In the genomic region with DNA sequence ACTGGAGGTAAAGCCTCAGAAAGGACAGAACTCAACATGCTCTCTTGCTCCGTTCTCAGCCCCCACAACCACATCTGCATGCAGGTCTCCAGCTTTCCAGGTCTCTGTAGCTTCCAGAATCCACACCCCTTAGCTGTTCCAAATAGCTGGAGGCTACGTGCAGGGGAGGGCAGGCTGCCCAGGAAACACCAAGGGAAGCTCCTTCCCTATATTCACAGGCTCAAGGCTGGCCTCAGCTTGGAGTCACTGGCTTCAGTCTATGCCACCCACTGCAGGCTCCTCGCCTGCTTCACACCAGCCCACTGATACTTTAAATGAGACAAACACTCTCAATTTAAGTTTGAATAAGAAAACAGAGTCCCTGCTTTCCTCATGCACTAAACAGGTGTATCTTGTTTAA, we compare ENCODE assay signal across 1 cellular context.
TF ChIP-seq lines count a peak whose summit lies in the region.

No MANE protein-coding gene starts in this region.

TF ChIP-seq in IMR-90, 13 proteins besides CTCF, POLR2A, EP300 and RAD21 (continued from another document):
- TF ChIP-seq, protein P1, sequence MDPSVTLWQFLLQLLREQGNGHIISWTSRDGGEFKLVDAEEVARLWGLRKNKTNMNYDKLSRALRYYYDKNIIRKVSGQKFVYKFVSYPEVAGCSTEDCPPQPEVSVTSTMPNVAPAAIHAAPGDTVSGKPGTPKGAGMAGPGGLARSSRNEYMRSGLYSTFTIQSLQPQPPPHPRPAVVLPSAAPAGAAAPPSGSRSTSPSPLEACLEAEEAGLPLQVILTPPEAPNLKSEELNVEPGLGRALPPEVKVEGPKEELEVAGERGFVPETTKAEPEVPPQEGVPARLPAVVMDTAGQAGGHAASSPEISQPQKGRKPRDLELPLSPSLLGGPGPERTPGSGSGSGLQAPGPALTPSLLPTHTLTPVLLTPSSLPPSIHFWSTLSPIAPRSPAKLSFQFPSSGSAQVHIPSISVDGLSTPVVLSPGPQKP (IDR thresholded peaks at IDR 0.05; ENCODE audit: borderline replicate concordance, low read depth, low read length) = no peak
- no peak for TF ChIP-seq FOS (IDR thresholded peaks at IDR 0.05; ENCODE audit: low read depth, low read length)
- no peak for TF ChIP-seq BHLHE40 (IDR thresholded peaks at IDR 0.05; ENCODE audit: low read depth, low read length)
